In the genomic region with DNA sequence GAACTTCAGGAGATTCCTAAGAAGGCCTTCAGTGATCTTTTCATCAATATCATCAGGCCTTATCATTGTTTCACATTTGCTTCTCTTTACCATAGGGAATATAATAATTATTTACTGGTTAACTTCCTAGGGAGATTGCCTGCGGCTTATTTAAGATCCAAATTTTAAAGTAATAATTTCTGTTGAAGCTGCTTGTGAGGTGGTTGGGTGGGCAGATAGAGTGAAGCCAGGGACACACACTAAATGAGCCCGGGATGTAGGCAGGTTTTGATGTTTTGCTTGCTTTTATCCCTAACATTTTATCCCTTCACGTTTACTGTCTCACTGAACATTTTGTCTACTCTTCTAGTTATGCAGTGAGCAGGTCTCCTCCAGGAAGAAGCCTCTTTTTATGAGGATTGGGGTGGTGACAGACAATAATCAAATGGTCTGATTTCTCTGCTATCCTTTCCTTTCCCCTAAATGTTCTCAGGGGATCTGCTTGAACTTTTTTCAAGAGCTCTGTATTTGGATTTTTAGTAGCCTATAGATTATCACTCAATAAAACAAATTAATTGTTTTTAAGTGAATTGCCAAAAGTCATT, we compare ENCODE assay signal across 9 cellular contexts.
A peak's percentile ranks its signal among the peaks of the same experiment; 100 is the strongest.
DNase-seq lines count a peak whose midpoint lies in the region; ATAC-seq and TF ChIP-seq lines count a peak whose summit lies in the region.
"Had no signal": no experiment of that assay in that cellular context is flagged by ENCODE, and none has a peak within 500 bp of the region (broad histone marks: within the 10 kb centered on the region; RNA-seq: fewer than 3 reads in every experiment).

No MANE protein-coding gene starts in this region.

- H3K9me3 Mint-ChIP-seq in activated T-helper 17 cell treated with anti-CD3 and anti-CD28 coated beads, Interleukin-2, amount 50 U/mL, for 72 hours: no peaks in the 10 kb centered on the region

- peaks cover 9% of the 10 kb centered on the region for H4K20me1 ChIP-seq in hepatocyte (ENCODE audit: insufficient read depth, poor library complexity, severe bottlenecking)

- H3K9me2 ChIP-seq in hepatocyte (replicated peaks; ENCODE audit: insufficient read depth): no peaks in the 10 kb centered on the region

- peaks cover 79% of the 10 kb centered on the region for H3K79me2 ChIP-seq in hepatocyte

- peak overlapping the region in 4 of 12 donors; percentile 6 to 98 (median 86) for H3K27ac ChIP-seq in heart left ventricle
- H3K27ac ChIP-seq in hepatocyte: peak overlapping the region; percentile 97
- peak overlapping the region; percentile 95 to 99 (median 97) for H3K27ac ChIP-seq in transverse colon
- H3K27ac ChIP-seq: SK-N-MC had no signal

- peaks cover 30% of the 10 kb centered on the region for H3K4me1 Mint-ChIP-seq in activated T-helper 17 cell treated with anti-CD3 and anti-CD28 coated beads, Interleukin-2, amount 50 U/mL, for 72 hours

- TF ChIP-seq EP300 in transverse colon (IDR thresholded peaks at IDR 0.05; ENCODE audit: low read depth): no peak

- TF ChIP-seq POLR2A in heart left ventricle (IDR thresholded peaks at IDR 0.05) (no peak), transverse colon (IDR thresholded peaks at IDR 0.05) (no peak)

- intact Hi-C loops in heart left ventricle (cut with DNase I) (loop anchor here in 5 of 10 donors (10.0 kb wide), 6 partner anchors 320 to 1060 kb away; no protein-coding TSS in a partner anchor), left ventricle myocardium superior (cut with micrococcal nuclease) (no loop called here), transverse colon (cut with DNase I; ENCODE audit: low total_unique reads) (loop anchor here (10.0 kb wide), 2 partner anchors 90 to 140 kb away; no protein-coding TSS in a partner anchor)

- H3K4me1 ChIP-seq in heart left ventricle: peaks cover 0 to 55% (median 12%) of the 10 kb centered on the region in 12 donors
- H3K4me1 ChIP-seq in hepatocyte (ENCODE audit: insufficient read depth): peaks cover 12% of the 10 kb centered on the region
- peaks cover 0 to 47% (median 20%) of the 10 kb centered on the region in 4 donors for H3K4me1 ChIP-seq in transverse colon

- no peak for DNase-seq in heart left ventricle
- DNase-seq in left ventricle myocardium superior: no peak
- no peak for DNase-seq in hepatocyte (ENCODE audit: low spot score)
- no peak for DNase-seq in transverse colon
- DNase-seq in LoVo (ENCODE audit: low spot score): no peak
- DNase-seq in NCI-H526 (lab: John Stamatoyannopoulos, UW): no peak
- no peak for DNase-seq in stimulated activated CD4-positive, alpha-beta T cell treated with anti-CD3 and anti-CD28 coated beads, Interleukin-2, amount 100 ng/mL, for 48 hours

- in situ Hi-C loops in transverse colon (cut with MboI; ENCODE audit: low pct_ligation_motif_present in 1 of 4, low pct_unique_long_range_greater_than_20kb in 1 of 4, low sequenced_read_pairs in 3 of 4): loop anchor here in 3 of 4 donors (10.0 to 25.0 kb wide), 4 partner anchors 140 to 1053 kb away; no protein-coding TSS in a partner anchor

- H3K36me3 ChIP-seq in heart left ventricle: peaks cover 0 to 52% (median 0%) of the 10 kb centered on the region in 9 donors
- no peaks in the 10 kb centered on the region for H3K36me3 ChIP-seq in hepatocyte (replicated peaks; ENCODE audit: insufficient read depth, low read depth)
- H3K36me3 ChIP-seq in transverse colon: peaks cover 0 to 4% (median 0%) of the 10 kb centered on the region in 4 donors

- no peaks in the 10 kb centered on the region for H3K9me3 ChIP-seq in heart left ventricle
- H3K9me3 ChIP-seq in hepatocyte (ENCODE audit: low read depth): no peaks in the 10 kb centered on the region
- no peaks in the 10 kb centered on the region for H3K9me3 ChIP-seq in transverse colon

- no peak overlapping the region for H2AFZ ChIP-seq in hepatocyte

- H3K27ac Mint-ChIP-seq in activated T-helper 17 cell treated with anti-CD3 and anti-CD28 coated beads, Interleukin-2, amount 50 U/mL, for 72 hours: peak overlapping the region; percentile 100

- no peaks in the 10 kb centered on the region for H3K27me3 Mint-ChIP-seq in activated T-helper 17 cell treated with anti-CD3 and anti-CD28 coated beads, Interleukin-2, amount 50 U/mL, for 72 hours

- H3K27me3 ChIP-seq in heart left ventricle (peaks cover 7 to 62% (median 45%) of the 10 kb centered on the region in 9 donors), hepatocyte (no peaks in the 10 kb centered on the region), transverse colon (peaks cover 15% of the 10 kb centered on the region)

- no peak for ATAC-seq in heart left ventricle
- no peak for ATAC-seq in left ventricle myocardium superior
- no peak for ATAC-seq in activated T-helper 17 cell treated with anti-CD3 and anti-CD28 coated beads, Interleukin-2, amount 50 U/mL, for 72 hours (replicated peaks)

- TF ChIP-seq CTCF in heart left ventricle (IDR thresholded peaks at IDR 0.05) (no peak), hepatocyte (IDR thresholded peaks at IDR 0.05; ENCODE audit: poor library complexity) (no peak), transverse colon (IDR thresholded peaks at IDR 0.05) (no peak)

- H3K4me3 ChIP-seq in heart left ventricle (peak overlapping the region in 8 of 12 donors; percentile 1 to 84 (median 70)), hepatocyte (peak overlapping the region; percentile 57), transverse colon (peak overlapping the region in 3 of 4 donors; percentile 0 to 86 (median 71))
- H3K4me3 ChIP-seq: SK-N-MC had no signal

- peak overlapping the region; percentile 95 for H3K4me3 Mint-ChIP-seq in activated T-helper 17 cell treated with anti-CD3 and anti-CD28 coated beads, Interleukin-2, amount 50 U/mL, for 72 hours

- WGBS in heart left ventricle, 4 donors: 76 to 83% (median 82%) methylated on average over 3 of the region's 3 CpGs
- WGBS in hepatocyte (ENCODE audit: low lambda C conversion rate, missing lambda C conversion rate): 57% methylated on average over 3 of the region's 3 CpGs
- 42 to 74% methylated on average over 3 of the region's 3 CpGs for WGBS in transverse colon (ENCODE audit: low coverage in 1 of 2), 2 donors

- H3K4me2 ChIP-seq in hepatocyte: peak overlapping the region; percentile 87

- H3K36me3 Mint-ChIP-seq in activated T-helper 17 cell treated with anti-CD3 and anti-CD28 coated beads, Interleukin-2, amount 50 U/mL, for 72 hours (ENCODE audit: low read depth): peaks cover 91% of the 10 kb centered on the region
